ENCODE assay signal across 21 cellular contexts in the genomic region with DNA sequence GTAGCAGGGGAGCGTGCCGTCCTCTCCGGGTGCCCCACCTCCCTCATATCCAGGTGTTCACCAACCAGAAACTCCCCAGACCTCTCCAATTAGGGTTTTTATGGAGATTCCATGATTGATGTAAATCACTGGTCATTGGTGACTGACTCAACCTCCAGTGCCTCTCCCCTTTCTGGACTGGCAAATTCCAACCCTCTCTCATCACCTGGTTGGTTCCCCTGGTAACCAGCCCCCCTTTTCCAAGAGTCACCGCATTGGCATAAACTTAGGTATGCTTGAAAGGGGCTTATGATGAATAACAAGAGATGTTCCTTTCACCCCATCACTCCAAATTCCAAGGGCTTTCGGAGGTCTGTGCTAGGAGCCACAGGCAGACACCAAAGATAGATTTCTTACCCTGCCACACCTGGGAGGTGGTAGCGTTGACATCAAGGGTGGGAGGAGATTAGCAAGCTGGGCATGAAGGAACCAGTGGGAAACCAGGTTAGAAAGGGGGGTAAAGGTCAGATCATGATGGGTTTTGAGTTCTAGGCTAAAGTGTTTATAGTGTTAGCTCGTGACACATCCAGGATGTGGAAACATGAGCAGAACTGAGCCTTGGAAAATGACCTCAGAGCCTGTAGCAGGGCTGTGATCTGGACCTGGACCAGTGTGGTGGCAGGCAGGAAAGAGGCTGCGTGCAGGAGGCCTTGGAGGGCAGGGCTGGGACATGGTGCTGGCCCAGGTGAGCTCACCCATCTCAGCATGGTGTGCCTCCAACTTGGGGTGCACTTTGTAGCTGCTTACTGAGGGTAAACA. TPM values are rescaled to one million over a fixed set of nuclear protein-coding genes. Genes with fewer than 3 reads are reported as not detected.
DNase-seq lines count a peak whose midpoint lies in the region; ATAC-seq and TF ChIP-seq lines count a peak whose summit lies in the region.
"Had no signal": no experiment of that assay in that cellular context is flagged by ENCODE, and none has a peak within 500 bp of the region (broad histone marks: within the 10 kb centered on the region; RNA-seq: fewer than 3 reads in every experiment).

No MANE protein-coding gene starts in this region.

- H3K4me3 Mint-ChIP-seq in activated CD4-positive, alpha-beta T cell treated with anti-CD3 and anti-CD28 coated beads for 36 hours, result no peak overlapping the region
- no peak overlapping the region for H3K4me3 Mint-ChIP-seq in T-helper 17 cell
- no peak overlapping the region for H3K4me3 Mint-ChIP-seq in stimulated activated naive CD8-positive, alpha-beta T cell treated with anti-CD3 and anti-CD28 coated beads, Interleukin-15, amount 100 ng/mL, for 72 hours
- H3K4me3 Mint-ChIP-seq: activated B cell treated with CpG ODN at 0.5 μM for 24 hours; effector memory CD8-positive, alpha-beta T cell; natural killer cell treated with Interleukin-12 subunit alpha and Interleukin-12 subunit beta and Interleukin-15 and Interleukin-18, amount 100 ng/mL, for 72 hours; T-helper 1 cell treated with Interleukin-12 subunit alpha and Interleukin-12 subunit beta and Interleukin-4 antibody, amounts not matched to agents 30 μg/mL and 1 μg/mL, for 36 hours had no signal

- POLR2A ChIA-PET in activated CD4-positive, alpha-beta T cell treated with anti-CD3 and anti-CD28 coated beads for 36 hours (lab: Charles Lee), result no interaction called here

- ATAC-seq in activated CD4-positive, alpha-beta T cell treated with anti-CD3 and anti-CD28 coated beads for 36 hours, result peak; percentile 53
- ATAC-seq in T-helper 17 cell (no peak), SK-N-SH treated with all-trans-retinoic acid at 6 μM for 48 hours (no peak), HG03521 (IDR thresholded peaks at IDR 0.05; ENCODE audit: unreplicated experiment) (no peak)
- peak; percentile 54 for ATAC-seq in stimulated activated naive CD8-positive, alpha-beta T cell treated with anti-CD3 and anti-CD28 coated beads, Interleukin-15, amount 100 ng/mL, for 72 hours
- ATAC-seq: effector memory CD8-positive, alpha-beta T cell; natural killer cell treated with Interleukin-12 subunit alpha and Interleukin-12 subunit beta and Interleukin-15 and Interleukin-18, amount 100 ng/mL, for 72 hours had no signal

- no peak for DNase-seq in activated CD4-positive, alpha-beta T cell treated with anti-CD3 and anti-CD28 coated beads for 36 hours
- no peak for DNase-seq in activated CD4-positive, alpha-beta T cell treated with anti-CD3 and anti-CD28 coated beads for 4 hours
- no peak for DNase-seq in T-helper 17 cell
- peak; percentile 49 for DNase-seq in glomerular visceral epithelial cell (ENCODE audit: extremely low spot score)
- DNase-seq in stimulated activated naive CD8-positive, alpha-beta T cell treated with anti-CD3 and anti-CD28 coated beads, Interleukin-15, amount 100 ng/mL, for 72 hours, result no peak
- no peak for DNase-seq in NCI-H774 (lab: John Stamatoyannopoulos, UW)
- DNase-seq: 8988T; activated B cell treated with CpG ODN at 0.5 μM for 24 hours; activated gamma-delta T cell treated with Interleukin-2 at 50 U/mL for 16 hours; anterior cingulate cortex; effector memory CD8-positive, alpha-beta T cell; GOT3; KG1; NCI-H1048; NCI-H2029; Right ventricle myocardium superior; stimulated activated CD4-positive, alpha-beta T cell treated with anti-CD3 and anti-CD28 coated beads, Interleukin-4, amount 100 ng/mL, for 4 hours had no signal

- H3K9me3 Mint-ChIP-seq in activated CD4-positive, alpha-beta T cell treated with anti-CD3 and anti-CD28 coated beads for 36 hours (ENCODE audit: low read depth), result no peaks in the 10 kb centered on the region
- H3K9me3 Mint-ChIP-seq in stimulated activated naive CD8-positive, alpha-beta T cell treated with anti-CD3 and anti-CD28 coated beads, Interleukin-15, amount 100 ng/mL, for 72 hours, result no peaks in the 10 kb centered on the region
- H3K9me3 Mint-ChIP-seq: activated B cell treated with CpG ODN at 0.5 μM for 24 hours; effector memory CD8-positive, alpha-beta T cell; natural killer cell treated with Interleukin-12 subunit alpha and Interleukin-12 subunit beta and Interleukin-15 and Interleukin-18, amount 100 ng/mL, for 72 hours; T-helper 1 cell treated with Interleukin-12 subunit alpha and Interleukin-12 subunit beta and Interleukin-4 antibody, amounts not matched to agents 30 μg/mL and 1 μg/mL, for 36 hours had no signal

- peak overlapping the region; percentile 37 for H3K27ac Mint-ChIP-seq in activated CD4-positive, alpha-beta T cell treated with anti-CD3 and anti-CD28 coated beads for 36 hours
- H3K27ac Mint-ChIP-seq in T-helper 17 cell, result peak overlapping the region; percentile 59
- peak overlapping the region in 1 of 2 donors; percentile 17 for H3K27ac Mint-ChIP-seq in stimulated activated naive CD8-positive, alpha-beta T cell treated with anti-CD3 and anti-CD28 coated beads, Interleukin-15, amount 100 ng/mL, for 72 hours
- H3K27ac Mint-ChIP-seq: activated B cell treated with CpG ODN at 0.5 μM for 24 hours; natural killer cell treated with Interleukin-12 subunit alpha and Interleukin-12 subunit beta and Interleukin-15 and Interleukin-18, amount 100 ng/mL, for 72 hours; T-helper 1 cell treated with Interleukin-12 subunit alpha and Interleukin-12 subunit beta and Interleukin-4 antibody, amounts not matched to agents 30 μg/mL and 1 μg/mL, for 36 hours had no signal

- CTCF ChIA-PET in activated CD4-positive, alpha-beta T cell treated with anti-CD3 and anti-CD28 coated beads for 36 hours (lab: Charles Lee), result interaction anchor here (0.6 kb wide), 1 partner anchor 59 kb away, joined by 4 read pairs; no protein-coding TSS in a partner anchor

- H3K36me3 Mint-ChIP-seq in activated CD4-positive, alpha-beta T cell treated with anti-CD3 and anti-CD28 coated beads for 36 hours (ENCODE audit: low read depth), result no peaks in the 10 kb centered on the region
- H3K36me3 Mint-ChIP-seq in T-helper 17 cell (ENCODE audit: low read depth), result peaks cover 2% of the 10 kb centered on the region
- H3K36me3 Mint-ChIP-seq: natural killer cell treated with Interleukin-12 subunit alpha and Interleukin-12 subunit beta and Interleukin-15 and Interleukin-18, amount 100 ng/mL, for 72 hours had no signal

- no peaks in the 10 kb centered on the region for H3K9me3 ChIP-seq in T-helper 17 cell (ENCODE audit: control insufficient read depth, low read length, poor library complexity, severe bottlenecking)

- H3K27me3 Mint-ChIP-seq in activated CD4-positive, alpha-beta T cell treated with anti-CD3 and anti-CD28 coated beads for 36 hours, result no peaks in the 10 kb centered on the region
- H3K27me3 Mint-ChIP-seq in T-helper 17 cell, result no peaks in the 10 kb centered on the region
- H3K27me3 Mint-ChIP-seq in stimulated activated naive CD8-positive, alpha-beta T cell treated with anti-CD3 and anti-CD28 coated beads, Interleukin-15, amount 100 ng/mL, for 72 hours, result no peaks in the 10 kb centered on the region
- H3K27me3 Mint-ChIP-seq: activated B cell treated with CpG ODN at 0.5 μM for 24 hours; effector memory CD8-positive, alpha-beta T cell; natural killer cell treated with Interleukin-12 subunit alpha and Interleukin-12 subunit beta and Interleukin-15 and Interleukin-18, amount 100 ng/mL, for 72 hours had no signal

- peaks cover 28% of the 10 kb centered on the region for H3K4me1 Mint-ChIP-seq in activated CD4-positive, alpha-beta T cell treated with anti-CD3 and anti-CD28 coated beads for 36 hours
- H3K4me1 Mint-ChIP-seq in T-helper 17 cell, result peaks cover 37% of the 10 kb centered on the region
- peaks cover 44% of the 10 kb centered on the region for H3K4me1 Mint-ChIP-seq in stimulated activated naive CD8-positive, alpha-beta T cell treated with anti-CD3 and anti-CD28 coated beads, Interleukin-15, amount 100 ng/mL, for 72 hours

- intact Hi-C loops in activated CD4-positive, alpha-beta T cell treated with anti-CD3 and anti-CD28 coated beads for 36 hours (cut with DNase I, micrococcal nuclease), result no loop called here

TF ChIP-seq in SK-N-SH treated with all-trans-retinoic acid at 6 μM for 48 hours, 23 proteins besides CTCF, POLR2A, EP300 and RAD21 (continues in another document):
- TF ChIP-seq, protein P1, sequence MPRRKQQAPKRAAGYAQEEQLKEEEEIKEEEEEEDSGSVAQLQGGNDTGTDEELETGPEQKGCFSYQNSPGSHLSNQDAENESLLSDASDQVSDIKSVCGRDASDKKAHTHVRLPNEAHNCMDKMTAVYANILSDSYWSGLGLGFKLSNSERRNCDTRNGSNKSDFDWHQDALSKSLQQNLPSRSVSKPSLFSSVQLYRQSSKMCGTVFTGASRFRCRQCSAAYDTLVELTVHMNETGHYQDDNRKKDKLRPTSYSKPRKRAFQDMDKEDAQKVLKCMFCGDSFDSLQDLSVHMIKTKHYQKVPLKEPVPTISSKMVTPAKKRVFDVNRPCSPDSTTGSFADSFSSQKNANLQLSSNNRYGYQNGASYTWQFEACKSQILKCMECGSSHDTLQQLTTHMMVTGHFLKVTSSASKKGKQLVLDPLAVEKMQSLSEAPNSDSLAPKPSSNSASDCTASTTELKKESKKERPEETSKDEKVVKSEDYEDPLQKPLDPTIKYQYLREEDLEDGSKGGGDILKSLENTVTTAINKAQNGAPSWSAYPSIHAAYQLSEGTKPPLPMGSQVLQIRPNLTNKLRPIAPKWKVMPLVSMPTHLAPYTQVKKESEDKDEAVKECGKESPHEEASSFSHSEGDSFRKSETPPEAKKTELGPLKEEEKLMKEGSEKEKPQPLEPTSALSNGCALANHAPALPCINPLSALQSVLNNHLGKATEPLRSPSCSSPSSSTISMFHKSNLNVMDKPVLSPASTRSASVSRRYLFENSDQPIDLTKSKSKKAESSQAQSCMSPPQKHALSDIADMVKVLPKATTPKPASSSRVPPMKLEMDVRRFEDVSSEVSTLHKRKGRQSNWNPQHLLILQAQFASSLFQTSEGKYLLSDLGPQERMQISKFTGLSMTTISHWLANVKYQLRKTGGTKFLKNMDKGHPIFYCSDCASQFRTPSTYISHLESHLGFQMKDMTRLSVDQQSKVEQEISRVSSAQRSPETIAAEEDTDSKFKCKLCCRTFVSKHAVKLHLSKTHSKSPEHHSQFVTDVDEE (CRISPR knock-in tag; IDR thresholded peaks at IDR 0.05), result no peak
- TF ChIP-seq ARNTL (CRISPR knock-in tag; IDR thresholded peaks at IDR 0.05; ENCODE audit: borderline replicate concordance, low read depth) (no peak), OSR1 (CRISPR knock-in tag; IDR thresholded peaks at IDR 0.05) (no peak), GLIS3 (CRISPR knock-in tag; IDR thresholded peaks at IDR 0.05) (no peak), ZNF70 (CRISPR knock-in tag; IDR thresholded peaks at IDR 0.05) (no peak), PPARA (CRISPR knock-in tag; IDR thresholded peaks at IDR 0.05; ENCODE audit: borderline replicate concordance) (no peak), ZNF565 (CRISPR knock-in tag; conservative IDR thresholded peaks at IDR 0.05; ENCODE audit: low read depth) (no peak), TCF4 (CRISPR knock-in tag; IDR thresholded peaks at IDR 0.05; ENCODE audit: borderline replicate concordance) (no peak)

RNA-seq across cellular contexts. Expression of a gene that starts 45.1 kb away (rescaled TPM):
- total RNA-seq in activated CD4-positive, alpha-beta T cell treated with anti-CD3 and anti-CD28 coated beads for 36 hours, result 10 to 100 TPM; 16.0 to 16.3 TPM
- 10 to 100 TPM; 31.1 to 47.3 TPM for total RNA-seq in T-helper 17 cell

Comparison
In these comparisons a context has a peak if more than half of its experiments do, and no peak if none do; other contexts are left out.
1. ATAC-seq: peak in activated CD4-positive, alpha-beta T cell treated with anti-CD3 and anti-CD28 coated beads for 36 hours (single experiment) and stimulated activated naive CD8-positive, alpha-beta T cell treated with anti-CD3 and anti-CD28 coated beads, Interleukin-15, amount 100 ng/mL, for 72 hours (single experiment); none in T-helper 17 cell (single experiment), SK-N-SH treated with all-trans-retinoic acid at 6 μM for 48 hours (single experiment) and HG03521 (single experiment).